In the genomic region with DNA sequence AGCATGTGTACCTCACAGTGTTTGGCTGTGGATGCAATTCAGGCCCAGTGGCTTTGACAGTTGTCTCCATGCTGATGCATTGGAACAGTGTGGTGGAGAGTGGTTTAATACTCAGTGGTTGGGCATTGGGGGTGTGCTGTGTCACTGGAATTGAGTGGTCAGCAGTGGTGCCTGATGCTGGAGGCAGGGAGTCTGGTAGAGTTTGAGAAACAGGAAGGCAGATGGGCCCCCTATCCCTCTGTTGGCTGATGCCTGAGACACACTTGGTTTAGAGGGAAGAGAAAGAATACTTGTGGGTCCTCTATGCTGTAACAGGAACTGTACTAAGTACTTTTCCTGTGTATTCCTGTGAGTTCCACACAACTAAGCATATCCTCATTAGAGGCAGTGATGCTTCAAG, we compare ENCODE assay signal across 10 cellular contexts. TPM values are rescaled to one million over a fixed set of nuclear protein-coding genes. Genes with fewer than 3 reads are reported as not detected.
DNase-seq lines count a peak whose midpoint lies in the region; ATAC-seq and TF ChIP-seq lines count a peak whose summit lies in the region.
"Had no signal": no experiment of that assay in that cellular context is flagged by ENCODE, and none has a peak within 500 bp of the region (broad histone marks: within the 10 kb centered on the region; RNA-seq: fewer than 3 reads in every experiment).

No MANE protein-coding gene starts in this region.

- no peaks in the 10 kb centered on the region; the same call in 1 of the 2 replicates for H3K27me3 Mint-ChIP-seq in HFFc6 (ENCODE audit: insufficient read depth)

- peaks cover 100% of the 10 kb centered on the region for H3K79me2 ChIP-seq in SU-DHL-6 (ENCODE audit: insufficient read depth, low read length)

- no peaks in the 10 kb centered on the region for H3K36me3 Mint-ChIP-seq in HFFc6 (ENCODE audit: low read depth)

- no peaks in the 10 kb centered on the region for H3K9me3 Mint-ChIP-seq in HFFc6

- peak overlapping the region; percentile 81 for H3K27ac Mint-ChIP-seq in HFFc6

- H3K27ac ChIP-seq in SU-DHL-6 (ENCODE audit: low read depth, low read length), result peak overlapping the region; percentile 24
- H3K27ac ChIP-seq in stomach, result peak overlapping the region; percentile 41 to 69 (median 68)
- H3K27ac ChIP-seq: lower lobe of right lung had no signal

- H4K20me1 ChIP-seq in SU-DHL-6 (ENCODE audit: low read depth, low read length), result no peaks in the 10 kb centered on the region; the same call in 1 of the 2 replicates

- TF ChIP-seq EP300 in stomach (IDR thresholded peaks at IDR 0.05), result no peak

- H3K4me3 Mint-ChIP-seq in HFFc6, result peak overlapping the region; percentile 20

- H3K9me3 ChIP-seq in SU-DHL-6 (ENCODE audit: insufficient read depth, low read length) (no peaks in the 10 kb centered on the region), stomach (no peaks in the 10 kb centered on the region)
- H3K9me3 ChIP-seq: lower lobe of right lung had no signal

- intact Hi-C loops in stomach (cut with DNase I; ENCODE audit: low total_unique reads), result no loop called here

- peaks cover 60% of the 10 kb centered on the region for H3K4me1 Mint-ChIP-seq in HFFc6 (ENCODE audit: low read depth)

- H3K4me2 ChIP-seq in SU-DHL-6 (ENCODE audit: low read depth, low read length, poor library complexity, severe bottlenecking), result peak overlapping the region; percentile 2

- peaks cover 3% of the 10 kb centered on the region; the same call in 1 of the 2 replicates for H3F3A ChIP-seq in SU-DHL-6 (ENCODE audit: insufficient read depth)

- H2AFZ ChIP-seq in SU-DHL-6 (ENCODE audit: low read depth, low read length, severe bottlenecking), result no peak overlapping the region

- H3K9ac ChIP-seq in SU-DHL-6 (ENCODE audit: low read length), result no peak overlapping the region

- TF ChIP-seq CTCF in HFFc6 (IDR thresholded peaks at IDR 0.05) (no peak), SU-DHL-6 (IDR thresholded peaks at IDR 0.05; ENCODE audit: insufficient read depth, low read length, poor library complexity, severe bottlenecking) (no peak), stomach (IDR thresholded peaks at IDR 0.05) (no peak)

- DNase-seq in HFFc6 (peak; percentile 18), iris pigment epithelial cell (ENCODE audit: low read depth) (peak; percentile 48), stomach (no peak), cerebellum (ENCODE audit: low spot score) (no peak)
- DNase-seq: activated naive CD4-positive, alpha-beta T cell treated with anti-CD3 and anti-CD28 coated beads, Interleukin-2, amount 50 U/mL, for 16 hours; T1000 had no signal

- H3K4me1 ChIP-seq in stomach, result peaks cover 22 to 70% (median 47%) of the 10 kb centered on the region in 4 donors

- TF ChIP-seq POLR2A in stomach (IDR thresholded peaks at IDR 0.05), result no peak

- no peaks in the 10 kb centered on the region for H3K9me2 ChIP-seq in SU-DHL-6 (replicated peaks; ENCODE audit: insufficient read depth, low read length)

- H3K4me3 ChIP-seq in SU-DHL-6 (ENCODE audit: insufficient read depth, low read length, poor library complexity, severe bottlenecking) (no peak overlapping the region), stomach (no peak overlapping the region)
- H3K4me3 ChIP-seq: lower lobe of right lung had no signal

- H3K36me3 ChIP-seq in SU-DHL-6 (ENCODE audit: low read length), result no peaks in the 10 kb centered on the region
- H3K36me3 ChIP-seq in stomach, result no peaks in the 10 kb centered on the region
- H3K36me3 ChIP-seq: lower lobe of right lung had no signal

- no peaks in the 10 kb centered on the region for H3K27me3 ChIP-seq in SU-DHL-6 (ENCODE audit: low read length)
- H3K27me3 ChIP-seq in stomach, result no peaks in the 10 kb centered on the region

- no peak for ATAC-seq in GM18867 (IDR thresholded peaks at IDR 0.05; ENCODE audit: unreplicated experiment)
- ATAC-seq in GM21447 (IDR thresholded peaks at IDR 0.05; ENCODE audit: unreplicated experiment), result no peak

RNA-seq across cellular contexts. Expression of a gene that starts 55.4 kb away (rescaled TPM):
- total RNA-seq in HFFc6 (2021; fragmentation: NEBNext Ultra II Directional; extraction: Animal tissue kit (Norgen Biotek cat#: 25700)), result 1 to 10 TPM in 5 of 6 experiments, under 1 TPM in 1; 0.95 to 2.7 (median 1.5) TPM
- total RNA-seq in stomach (100 to 1,000 TPM in 1 of 5 donors, 10 to 100 TPM in 4; 14.0 to 134 (median 21.4) TPM), cerebellum (12.1 TPM)
- 10 to 100 TPM; 14.8 to 23.5 (median 17.4) TPM for polyA plus RNA-seq in stomach

Comparison
In these comparisons a context has a peak if more than half of its experiments do, and no peak if none do; other contexts are left out.
1. DNase-seq: peak in HFFc6 (single experiment) and iris pigment epithelial cell (single experiment); none in stomach (single experiment) and cerebellum (single experiment).